Comparison of ENCODE assay signal across 26 cellular contexts in genomic region chr6:156841508-156841907, GRCh38.
DNase-seq lines count a peak whose midpoint lies in the region; ATAC-seq and TF ChIP-seq lines count a peak whose summit lies in the region.
"Had no signal": no experiment of that assay in that cellular context is flagged by ENCODE, and none has a peak within 500 bp of the region (broad histone marks: within the 10 kb centered on the region; RNA-seq: fewer than 3 reads in every experiment).

No MANE protein-coding gene starts in this region.

- peaks cover 20% of the 10 kb centered on the region for H3F3A ChIP-seq in GM23248 (ENCODE audit: insufficient read depth)

- peaks cover 4% of the 10 kb centered on the region for H3K27me3 Mint-ChIP-seq in endothelial cell (ENCODE audit: unreplicated experiment)
- H3K27me3 Mint-ChIP-seq: CD8-positive, alpha-beta memory T cell had no signal

- H3K9me3 Mint-ChIP-seq in endothelial cell (ENCODE audit: unreplicated experiment) = no peaks in the 10 kb centered on the region
- H3K9me3 Mint-ChIP-seq: CD14-positive monocyte; CD8-positive, alpha-beta memory T cell had no signal

- peaks cover 20% of the 10 kb centered on the region for H3K36me3 ChIP-seq in BLaER1
- H3K36me3 ChIP-seq in GM23248 (ENCODE audit: low read depth) = no peaks in the 10 kb centered on the region
- H3K36me3 ChIP-seq in psoas muscle (ENCODE audit: insufficient read depth in 1 of 2, low read depth in 1 of 2) = no peaks in the 10 kb centered on the region
- H3K36me3 ChIP-seq: MG63 had no signal

- peaks cover 14% of the 10 kb centered on the region for H3K36me3 Mint-ChIP-seq in endothelial cell (ENCODE audit: low read depth, unreplicated experiment)

- peaks cover 97% of the 10 kb centered on the region for H3K79me2 ChIP-seq in GM23248 (ENCODE audit: insufficient read depth)

- 97 to 100% methylated on average over 3 of the region's 3 CpGs for WGBS in GM23248 (ENCODE audit: low coverage in 1 of 2, low lambda C conversion rate in 2 of 2, missing lambda C conversion rate in 2 of 2), 2 experiments
- WGBS in psoas muscle, 3 donors = 95 to 97% (median 95%) methylated on average over 3 of the region's 3 CpGs

- intact Hi-C loops in psoas muscle (cut with DNase I) = no loop called here

- no peak overlapping the region for H2AFZ ChIP-seq in GM23248

- H3K9me2 ChIP-seq in GM23248 (ENCODE audit: insufficient read depth) = no peaks in the 10 kb centered on the region
- H3K9me2 ChIP-seq: SK-N-SH had no signal

- H3K9ac ChIP-seq in BLaER1 = no peak overlapping the region
- no peak overlapping the region for H3K9ac ChIP-seq in GM23248

- H3K27ac ChIP-seq in BLaER1 (peak overlapping the region; percentile 68; the same call in 1 of the 2 replicates), GM23248 (peak overlapping the region; percentile 70), psoas muscle (peak overlapping the region; percentile 18)
- H3K27ac ChIP-seq: A549, HL-60 had no signal

- H3K4me1 ChIP-seq in BLaER1 (peaks cover 70% of the 10 kb centered on the region), GM23248 (ENCODE audit: insufficient read depth) (peaks cover 30% of the 10 kb centered on the region), psoas muscle (peaks cover 82% of the 10 kb centered on the region)

- DNase-seq in GM23248 (no peak), endothelial cell (ENCODE audit: low spot score) (no peak), psoas muscle (no peak)
- no peak for DNase-seq in stimulated activated CD4-positive, alpha-beta T cell treated with anti-CD3 and anti-CD28 coated beads, Interleukin-2, amount 100 ng/mL, for 48 hours
- no peak for DNase-seq in stimulated activated CD4-positive, alpha-beta T cell treated with anti-CD3 and anti-CD28 coated beads, Interleukin-2, amount 100 ng/mL, for 24 hours
- DNase-seq: CD8-positive, alpha-beta memory T cell; DMS 273 treated with DMSO at 0.1 percent for 48 hours; DMS79; EL; GDM1; MG63; NCI-H1105 treated with DMSO at 0.1 percent for 48 hours; NCI-H146; NCI-H1930; NCI-H2107; NCI-H446; NCI-H524 treated with DMSO at 0.1 percent for 48 hours; NCI-H774; PC-3; SK-N-SH had no signal

- ATAC-seq in psoas muscle (no peak), GM21390 (IDR thresholded peaks at IDR 0.05; ENCODE audit: unreplicated experiment) (no peak)
- ATAC-seq: A549, GM12878, PC-3 had no signal

- H4K20me1 ChIP-seq in BLaER1 (peaks cover 98% of the 10 kb centered on the region), GM23248 (ENCODE audit: insufficient read depth) (peaks cover 3% of the 10 kb centered on the region)

- H3K4me3 ChIP-seq in BLaER1 (no peak overlapping the region), GM23248 (no peak overlapping the region), psoas muscle (no peak overlapping the region)
- H3K4me3 ChIP-seq: A549, GM12878, MG63 had no signal

- TF ChIP-seq CTCF in endothelial cell (IDR thresholded peaks at IDR 0.05; ENCODE audit: unreplicated experiment) = no peak
- TF ChIP-seq CTCF in psoas muscle (IDR thresholded peaks at IDR 0.05) = no peak

- in situ Hi-C loops in GM23248 (cut with MboI) = no loop called here

- H3K9me3 ChIP-seq in BLaER1 = no peaks in the 10 kb centered on the region
- H3K9me3 ChIP-seq in GM23248 (ENCODE audit: low read depth) = no peaks in the 10 kb centered on the region
- H3K9me3 ChIP-seq in psoas muscle = no peaks in the 10 kb centered on the region
- H3K9me3 ChIP-seq: A549, MG63, SK-N-SH had no signal

- no peak overlapping the region for H3K4me3 Mint-ChIP-seq in endothelial cell (ENCODE audit: unreplicated experiment)
- H3K4me3 Mint-ChIP-seq: CD14-positive monocyte; CD8-positive, alpha-beta memory T cell had no signal

- H3K4me1 Mint-ChIP-seq in endothelial cell (ENCODE audit: unreplicated experiment) = peaks cover 41% of the 10 kb centered on the region

- H3K4me2 ChIP-seq in BLaER1 = peak overlapping the region; percentile 77
- no peak overlapping the region for H3K4me2 ChIP-seq in GM23248 (ENCODE audit: unreplicated experiment)
- H3K4me2 ChIP-seq: A549 had no signal

- H3K27me3 ChIP-seq in BLaER1 (no peaks in the 10 kb centered on the region), GM23248 (replicated peaks; ENCODE audit: insufficient read depth) (no peaks in the 10 kb centered on the region), psoas muscle (ENCODE audit: insufficient read depth in 3 of 3, low read length in 2 of 3) (no peaks in the 10 kb centered on the region)
- H3K27me3 ChIP-seq: MG63 had no signal

- H3K27ac Mint-ChIP-seq in endothelial cell (ENCODE audit: unreplicated experiment) = peak overlapping the region; percentile 59

Comparison
In these comparisons a context has a peak if more than half of its experiments do, and no peak if none do; other contexts are left out.
1. H3K27ac ChIP-seq: peak in every context shown above with its lines; median percentile 70 in GM23248; 68 in BLaER1; 18 in psoas muscle.